16 cellular contexts compared by ENCODE assay signal in genomic region chr3:117356296-117356695, GRCh38.
"Had no signal": no experiment of that assay in that cellular context is flagged by ENCODE, and none has a peak within 500 bp of the region (broad histone marks: within the 10 kb centered on the region; RNA-seq: fewer than 3 reads in every experiment).

No MANE protein-coding gene starts in this region.

- H3K4me1 ChIP-seq: ascending aorta, breast epithelium, psoas muscle, thyroid gland had no signal

- DNase-seq: activated CD4-positive, alpha-beta T cell treated with anti-CD3 and anti-CD28 coated beads, Interleukin-2, amount 50 U/mL, for 1 hour; activated CD4-positive, CD25-positive, alpha-beta regulatory T cell treated with anti-CD3 and anti-CD28 coated beads, Interleukin-2, amount 50 U/mL, for 72 hours; activated CD8-positive, alpha-beta memory T cell treated with anti-CD3 and anti-CD28 coated beads, Interleukin-2, amount 50 U/mL, for 4 hours; activated effector memory CD4-positive, alpha-beta T cell treated with anti-CD3 and anti-CD28 coated beads, Interleukin-2, amount 50 U/mL, for 16 hours; activated T-cell treated with anti-CD3 and anti-CD28 coated beads, Interleukin-2, amount 50 U/mL, for 4 hours; cortex of kidney; left ventricle myocardium superior; naive B cell; psoas muscle; stimulated activated CD4-positive, alpha-beta T cell treated with anti-CD3 and anti-CD28 coated beads, Interleukin-2, amount 100 ng/mL, for 24 hours; stimulated activated naive CD4-positive, alpha-beta T cell treated with Interleukin-2 at 50 U/mL for 16 hours had no signal

- H3K27ac ChIP-seq: ascending aorta, breast epithelium, psoas muscle, thyroid gland had no signal

- ATAC-seq: activated T-cell treated with anti-CD3 and anti-CD28 coated beads, Interleukin-2, amount 50 U/mL, for 4 hours; left ventricle myocardium superior; psoas muscle; right cardiac atrium had no signal

- H3K36me3 ChIP-seq: ascending aorta, breast epithelium, thyroid gland had no signal

- H3K4me3 ChIP-seq: ascending aorta, breast epithelium, mucosa of descending colon, psoas muscle, thyroid gland had no signal

- H3K9me3 ChIP-seq: ascending aorta, mucosa of descending colon, psoas muscle, thyroid gland had no signal

- H3K27me3 ChIP-seq: ascending aorta, breast epithelium, thyroid gland had no signal
